ENCODE assay signal across 9 cellular contexts in the genomic region with DNA sequence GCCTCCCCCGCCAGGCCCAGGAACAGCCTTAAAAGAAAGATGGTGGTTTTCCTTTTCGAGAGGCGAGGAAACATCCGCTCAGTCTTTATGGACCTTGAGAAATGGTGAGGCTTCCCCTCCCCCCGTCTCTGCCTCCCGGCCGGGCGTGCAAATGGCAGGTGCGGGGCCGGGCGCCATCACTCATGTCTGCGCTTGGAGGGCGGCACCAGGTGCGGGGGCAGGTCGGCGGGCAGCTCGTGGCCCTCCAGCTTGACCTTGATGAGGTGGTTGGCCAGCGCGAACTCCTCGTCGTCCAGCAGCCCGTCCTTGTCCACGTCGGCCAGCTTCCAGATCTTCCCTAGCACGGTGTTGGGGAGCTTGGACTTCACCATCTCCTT. TPM values are rescaled to one million over a fixed set of nuclear protein-coding genes. Genes with fewer than 3 reads are reported as not detected.
A peak's percentile ranks its signal among the peaks of the same experiment; 100 is the strongest.
DNase-seq lines count a peak whose midpoint lies in the region; ATAC-seq and TF ChIP-seq lines count a peak whose summit lies in the region.
"Had no signal": no experiment of that assay in that cellular context is flagged by ENCODE, and none has a peak within 500 bp of the region (broad histone marks: within the 10 kb centered on the region; RNA-seq: fewer than 3 reads in every experiment).

No MANE protein-coding gene starts in this region.

- no peaks in the 10 kb centered on the region for H3K9me2 ChIP-seq in SU-DHL-6 (replicated peaks; ENCODE audit: insufficient read depth, low read length)

- intact Hi-C loops in CD14-positive monocyte (cut with micrococcal nuclease): loop anchor here in 1 of 2 donors (2.0 kb wide), 1 partner anchor 35 kb away; no protein-coding TSS in a partner anchor

- peaks cover 64 to 71% of the 10 kb centered on the region in 2 donors for H3K36me3 Mint-ChIP-seq in CD14-positive monocyte

- no peaks in the 10 kb centered on the region for H3K27me3 ChIP-seq in SU-DHL-6 (ENCODE audit: low read length)
- no peaks in the 10 kb centered on the region for H3K27me3 ChIP-seq in mucosa of rectum (ENCODE audit: control insufficient read depth in 2 of 2, insufficient read depth in 2 of 2, low read length in 2 of 2)

- no peaks in the 10 kb centered on the region for H4K20me1 ChIP-seq in SU-DHL-6 (ENCODE audit: low read depth, low read length)

- no peak overlapping the region for H2AFZ ChIP-seq in SU-DHL-6 (ENCODE audit: low read depth, low read length, severe bottlenecking)

- peak overlapping the region; percentile 94 for H3K4me2 ChIP-seq in SU-DHL-6 (ENCODE audit: low read depth, low read length, poor library complexity, severe bottlenecking)

- no peak for TF ChIP-seq CTCF in CD14-positive monocyte (IDR thresholded peaks at IDR 0.05)
- no peak for TF ChIP-seq CTCF in SU-DHL-6 (IDR thresholded peaks at IDR 0.05; ENCODE audit: insufficient read depth, low read length, poor library complexity, severe bottlenecking)

- H3F3A ChIP-seq in SU-DHL-6 (ENCODE audit: insufficient read depth): peaks cover 62% of the 10 kb centered on the region

- H3K27me3 Mint-ChIP-seq in CD14-positive monocyte (ENCODE audit: low read depth in 3 of 3): peaks cover 3 to 11% (median 3%) of the 10 kb centered on the region in 3 donors

- DNase-seq in CD14-positive monocyte (ENCODE audit: low spot score) (no peak), D341Med (ENCODE audit: low spot score) (no peak), left lobe of liver (ENCODE audit: low spot score) (no peak)
- DNase-seq: DMS79 treated with DMSO at 0.1 percent for 48 hours; NCI-H1436; stimulated activated CD4-positive, alpha-beta T cell treated with anti-CD3 and anti-CD28 coated beads, Interleukin-12 subunit alpha, Interleukin-12 subunit beta, amount 100 ng/mL, for 4 hours had no signal

- H3K36me3 ChIP-seq in SU-DHL-6 (ENCODE audit: low read length) (peaks cover 8% of the 10 kb centered on the region; the same call in 1 of the 2 replicates), mucosa of rectum (ENCODE audit: control insufficient read depth in 2 of 2, insufficient read depth in 2 of 2, low read length in 2 of 2) (peaks cover 31 to 32% of the 10 kb centered on the region in 2 donors)

- H3K4me1 Mint-ChIP-seq in CD14-positive monocyte: peaks cover 86% of the 10 kb centered on the region

- H3K27ac ChIP-seq in SU-DHL-6 (ENCODE audit: low read depth, low read length) (peak overlapping the region; percentile 100), mucosa of rectum (ENCODE audit: low read depth in 2 of 2, low read length in 2 of 2) (peak overlapping the region; percentile 72 to 77)

- ATAC-seq in left lobe of liver (no peak), GM19035 (IDR thresholded peaks at IDR 0.05; ENCODE audit: unreplicated experiment) (no peak)

- H3K4me1 ChIP-seq in mucosa of rectum (ENCODE audit: control insufficient read depth in 2 of 2, insufficient read depth in 2 of 2, low read length in 2 of 2): peaks cover 64 to 70% of the 10 kb centered on the region in 2 donors

- H3K4me3 Mint-ChIP-seq in CD14-positive monocyte: peak overlapping the region; percentile 58 to 73

- H3K27ac Mint-ChIP-seq in CD14-positive monocyte: peak overlapping the region in 6 of 7 donors; percentile 67 to 97 (median 92)

- H3K9ac ChIP-seq in SU-DHL-6 (ENCODE audit: low read length): peak overlapping the region; percentile 67
- peak overlapping the region in 1 of 2 donors; percentile 52 for H3K9ac ChIP-seq in mucosa of rectum (ENCODE audit: low read depth in 1 of 2, low read length in 2 of 2)

- peaks cover 0 to 2% (median 0%) of the 10 kb centered on the region in 7 donors for H3K9me3 Mint-ChIP-seq in CD14-positive monocyte

- H3K79me2 ChIP-seq in SU-DHL-6 (ENCODE audit: insufficient read depth, low read length): peaks cover 20% of the 10 kb centered on the region

- H3K4me3 ChIP-seq in SU-DHL-6 (ENCODE audit: insufficient read depth, low read length, poor library complexity, severe bottlenecking): no peak overlapping the region
- H3K4me3 ChIP-seq in mucosa of rectum (ENCODE audit: low read length in 2 of 2): peak overlapping the region in 1 of 2 donors; percentile 6

- H3K9me3 ChIP-seq in SU-DHL-6 (ENCODE audit: insufficient read depth, low read length) (no peaks in the 10 kb centered on the region), mucosa of rectum (ENCODE audit: control insufficient read depth in 2 of 2, low read length in 2 of 2) (no peaks in the 10 kb centered on the region)

RNA-seq across cellular contexts. Expression of a gene that starts 9.7 kb away (rescaled TPM):
- not detected for polyA plus RNA-seq in CD14-positive monocyte
- total RNA-seq in left lobe of liver: 1.2 TPM

RNA-seq across cellular contexts. Expression of a gene that starts 24.3 kb away (rescaled TPM):
- polyA plus RNA-seq in CD14-positive monocyte: 10 to 100 TPM; 30.3 to 48.4 TPM
- 29.9 TPM for total RNA-seq in left lobe of liver

RNA-seq across cellular contexts. Expression of a gene that starts 43.8 kb away (rescaled TPM):
- polyA plus RNA-seq in CD14-positive monocyte: 10 to 100 TPM in 1 of 2 donors, 1 to 10 TPM in 1; 9.4 to 10.0 TPM
- total RNA-seq in left lobe of liver: 24.0 TPM

RNA-seq across cellular contexts. Expression of a gene that starts 51.1 kb away (rescaled TPM):
- polyA plus RNA-seq in CD14-positive monocyte: 10 to 100 TPM in 1 of 2 donors, 1 to 10 TPM in 1; 9.9 to 12.6 TPM
- total RNA-seq in left lobe of liver: 6.6 TPM
